In genomic region chr2:173961346-173961705, GRCh38 we compare ENCODE assay signal across 11 cellular contexts. TPM values are rescaled to one million over a fixed set of nuclear protein-coding genes. Genes with fewer than 3 reads are reported as not detected.
DNase-seq lines count a peak whose midpoint lies in the region; ATAC-seq and TF ChIP-seq lines count a peak whose summit lies in the region.
"Had no signal": no experiment of that assay in that cellular context is flagged by ENCODE, and none has a peak within 500 bp of the region (broad histone marks: within the 10 kb centered on the region; RNA-seq: fewer than 3 reads in every experiment).

No MANE protein-coding gene starts in this region.

- no peaks in the 10 kb centered on the region for H3K9me2 ChIP-seq in PC-9 (ENCODE audit: insufficient read depth)

- TF ChIP-seq POLR2A in erythroblast (IDR thresholded peaks at IDR 0.05; ENCODE audit: low read length) (no peak), vagina (IDR thresholded peaks at IDR 0.05) (no peak)

- H3K27me3 ChIP-seq in cardiac muscle cell (no peaks in the 10 kb centered on the region), PC-9 (ENCODE audit: insufficient read depth, low read depth) (no peaks in the 10 kb centered on the region), vagina (no peaks in the 10 kb centered on the region), osteoblast (ENCODE audit: insufficient read depth, low read length) (no peaks in the 10 kb centered on the region)

- H3K36me3 ChIP-seq in cardiac muscle cell (no peaks in the 10 kb centered on the region), PC-9 (ENCODE audit: low read depth) (peaks cover 36% of the 10 kb centered on the region), vagina (peaks cover 0 to 6% of the 10 kb centered on the region in 2 donors), osteoblast (ENCODE audit: insufficient read depth, low read length) (peaks cover 6% of the 10 kb centered on the region)

- no TSS peak for BruUV-seq in PC-9 (replicated peaks; lab: Mats Ljungman, UMichigan)

- H3K4me2 ChIP-seq in PC-9 (peak overlapping the region; percentile 93), osteoblast (ENCODE audit: insufficient read depth, low read length) (no peak overlapping the region)

- peaks cover 37% of the 10 kb centered on the region for H4K20me1 ChIP-seq in PC-9 (ENCODE audit: insufficient read depth)
- H4K20me1 ChIP-seq in osteoblast (ENCODE audit: insufficient read depth, low read length): peaks cover 45% of the 10 kb centered on the region

- H3K27ac ChIP-seq in cardiac muscle cell: no peak overlapping the region
- no peak overlapping the region for H3K27ac ChIP-seq in PC-9
- H3K27ac ChIP-seq in vagina: peak overlapping the region; percentile 1
- no peak overlapping the region for H3K27ac ChIP-seq in osteoblast (ENCODE audit: low read depth, low read length)

- peaks cover 26% of the 10 kb centered on the region for H3F3A ChIP-seq in PC-9 (ENCODE audit: insufficient read depth, low read depth)

- no peak for ATAC-seq in Right ventricle myocardium inferior
- ATAC-seq in HG03025 (IDR thresholded peaks at IDR 0.05; ENCODE audit: low FRiP score, unreplicated experiment): no peak

- CTCF ChIA-PET in PC-9 (lab: Charles Lee): no interaction called here

- no peaks in the 10 kb centered on the region for H3K9me3 ChIP-seq in cardiac muscle cell (ENCODE audit: low read depth)
- H3K9me3 ChIP-seq in PC-9 (ENCODE audit: insufficient read depth, low read depth): peaks cover 5% of the 10 kb centered on the region
- H3K9me3 ChIP-seq in vagina: no peaks in the 10 kb centered on the region
- H3K9me3 ChIP-seq in osteoblast (ENCODE audit: low read depth, low read length): no peaks in the 10 kb centered on the region

- H2AFZ ChIP-seq in PC-9 (no peak overlapping the region), osteoblast (ENCODE audit: low read length) (no peak overlapping the region)

- H3K4me3 ChIP-seq in cardiac muscle cell (peak overlapping the region; percentile 88), PC-9 (peak overlapping the region; percentile 70), vagina (no peak overlapping the region), osteoblast (ENCODE audit: insufficient read depth, low read length) (no peak overlapping the region)

- DNase-seq in cardiac muscle cell (ENCODE audit: low read depth in 1 of 2, low spot score in 1 of 2) (no peak), Right ventricle myocardium inferior (ENCODE audit: missing footprints) (no peak), PC-9 (no peak), erythroblast (lab: John Stamatoyannopoulos, UW) (peak; percentile 14 to 19), vagina (ENCODE audit: extremely low spot score in 2 of 2) (no peak), osteoblast (ENCODE audit: insufficient read length, low spot score, missing footprints) (no peak), mucosa of gallbladder (ENCODE audit: low spot score) (no peak)
- DNase-seq: activated CD8-positive, alpha-beta memory T cell treated with anti-CD3 and anti-CD28 coated beads, Interleukin-2, amount 50 U/mL, for 48 hours; C1 segment of cervical spinal cord; effector memory CD4-positive, alpha-beta T cell had no signal

- intact Hi-C loops in Right ventricle myocardium inferior (cut with DNase I) (no loop called here), PC-9 (cut with micrococcal nuclease; ENCODE audit: unreplicated experiment) (loop anchor here (5.0 to 10.0 kb wide), 3 partner anchors 91 to 557 kb away; no protein-coding TSS in a partner anchor), vagina (cut with DNase I) (loop anchor here (10.0 kb wide), 1 partner anchor 53 kb away; no protein-coding TSS in a partner anchor)

- TF ChIP-seq CTCF in cardiac muscle cell (IDR thresholded peaks at IDR 0.05; ENCODE audit: low read depth, low read length) (no peak), PC-9 (conservative IDR thresholded peaks at IDR 0.05) (no peak), vagina (IDR thresholded peaks at IDR 0.05) (no peak), osteoblast (IDR thresholded peaks at IDR 0.05; ENCODE audit: extremely low read depth, low read depth, low read length) (no peak)

- H3K4me1 ChIP-seq in cardiac muscle cell (ENCODE audit: low read depth) (peaks cover 22% of the 10 kb centered on the region), PC-9 (replicated peaks; ENCODE audit: insufficient read depth) (peaks cover 30% of the 10 kb centered on the region), vagina (peaks cover 72% of the 10 kb centered on the region), osteoblast (ENCODE audit: insufficient read depth, low read length) (peaks cover 4% of the 10 kb centered on the region)

- H3K79me2 ChIP-seq in PC-9 (ENCODE audit: low read depth): peaks cover 74% of the 10 kb centered on the region
- peaks cover 70% of the 10 kb centered on the region for H3K79me2 ChIP-seq in osteoblast (ENCODE audit: insufficient read depth, low read length)

- POLR2A ChIA-PET in PC-9 (lab: Charles Lee; ENCODE audit: unreplicated experiment): interaction anchor here (0.7 kb wide), 2 partner anchors 115 to 471 kb away, joined by 3 read pairs; no protein-coding TSS in a partner anchor

RNA-seq across cellular contexts. Expression of gene SP3, which starts 3.8 kb away (rescaled TPM):
- total RNA-seq in cardiac muscle cell: 115 and 164 TPM in 2 replicates
- 36.0 and 54.6 TPM in 2 replicates for polyA plus RNA-seq in cardiac muscle cell
- total RNA-seq in Right ventricle myocardium inferior: 41.2 TPM
- 93.6 and 127 TPM in 2 replicates for total RNA-seq in PC-9 (2021)
- 119 TPM for total RNA-seq in vagina
- total RNA-seq in osteoblast: 113 and 122 TPM in 2 replicates
- total RNA-seq in mucosa of gallbladder: 66.0 TPM

Comparison
In these comparisons a context has a peak if more than half of its experiments do, and no peak if none do; other contexts are left out.
1. DNase-seq: peak in erythroblast (2 of 2); none in cardiac muscle cell (0 of 2), Right ventricle myocardium inferior (single experiment), PC-9 (0 of 2), vagina (0 of 2), osteoblast (single experiment) and mucosa of gallbladder (single experiment).
2. H3K4me3 ChIP-seq: peak in cardiac muscle cell (single experiment) and PC-9 (single experiment); none in vagina (0 of 2) and osteoblast (single experiment).